8 cellular contexts compared by ENCODE assay signal in genomic region chr3:196322-197153, GRCh38. TPM values are rescaled to one million over a fixed set of nuclear protein-coding genes. Genes with fewer than 3 reads are reported as not detected.
DNase-seq lines count a peak whose midpoint lies in the region; ATAC-seq, FAIRE-seq and TF ChIP-seq lines count a peak whose summit lies in the region.

Gene CHL1, plus strand, starts transcription at chr3:196763. Its CDS starts 123,014 bp downstream, at chr3:319777.

- TF ChIP-seq POLR2A in GM12878 (IDR thresholded peaks at IDR 0.05; ENCODE audit: low read depth, low read length): no peak

- POLR2A ChIA-PET in GM12878 (lab: Charles Lee): no interaction called here

- TF ChIP-seq CTCF in GM12878 (IDR thresholded peaks at IDR 0.05 in 2 of 3, conservative IDR thresholded peaks at IDR 0.05 in 1 of 3; ENCODE audit: control insufficient read depth in 2 of 3, extremely low read depth in 1 of 3, insufficient read depth in 1 of 3, low read depth in 3 of 3, low read length in 3 of 3) (no peak), upper lobe of right lung (IDR thresholded peaks at IDR 0.05) (no peak)

- H3K27ac ChIP-seq in GM12878 (ENCODE audit: control insufficient read depth, insufficient read depth) (no peak within 1 kb of the TSS), upper lobe of right lung (no peak within 1 kb of the TSS)

- no peaks in the 10 kb centered on the region for H3K9me3 Mint-ChIP-seq in stimulated activated naive CD8-positive, alpha-beta T cell treated with anti-CD3 and anti-CD28 coated beads, Interleukin-15, Interleukin-2, amounts not matched to agents 100 ng/mL and 50 ng/mL, for 24 hours
- H3K9me3 Mint-ChIP-seq in memory B cell: no peaks in the 10 kb centered on the region

- intact Hi-C loops in GM12878 (cut with micrococcal nuclease; ENCODE audit: unreplicated experiment) (loop anchor here (5.0 kb wide), 2 partner anchors 81 to 156 kb away; no protein-coding TSS in a partner anchor), upper lobe of right lung (cut with DNase I) (no loop called here)

- no peak for DNase-seq in stimulated activated naive CD8-positive, alpha-beta T cell treated with anti-CD3 and anti-CD28 coated beads, Interleukin-15, Interleukin-2, amounts not matched to agents 100 U/mL and 50 U/mL, for 24 hours
- DNase-seq in GM12878 (ENCODE audit: low read depth, low spot score) (no peak), memory B cell (ENCODE audit: low spot score in 2 of 2) (peak in 1 of 2 donors; percentile 17), upper lobe of right lung (peak; percentile 52), NOMO-1 (lab: John Stamatoyannopoulos, UW; ENCODE audit: unreplicated experiment in 2 of 2) (no peak), putamen (ENCODE audit: low spot score) (no peak)

- H3K4me2 ChIP-seq in GM12878 (ENCODE audit: control insufficient read depth, insufficient read depth): peak within 1 kb of the TSS; percentile 41; the same call in 1 of the 2 replicates

- H3K4me1 Mint-ChIP-seq in stimulated activated naive CD8-positive, alpha-beta T cell treated with anti-CD3 and anti-CD28 coated beads, Interleukin-15, Interleukin-2, amounts not matched to agents 100 ng/mL and 50 ng/mL, for 24 hours (ENCODE audit: low read depth): peaks cover 6% of the 10 kb centered on the region
- peaks cover 6% of the 10 kb centered on the region for H3K4me1 Mint-ChIP-seq in memory B cell

- FAIRE-seq in GM12878 (lab: Jason Lieb, UNC): no peak

- in situ Hi-C loops in GM12878 (cut with MboI): no loop called here

- no peak for ATAC-seq in stimulated activated naive CD8-positive, alpha-beta T cell treated with anti-CD3 and anti-CD28 coated beads, Interleukin-15, Interleukin-2, amounts not matched to agents 100 U/mL and 50 U/mL, for 24 hours
- peak; percentile 54 for ATAC-seq in GM12878
- peak; percentile 23 for ATAC-seq in memory B cell (ENCODE audit: low read depth)
- peak; percentile 60 for ATAC-seq in upper lobe of right lung
- ATAC-seq in HG03135 (IDR thresholded peaks at IDR 0.05; ENCODE audit: unreplicated experiment): no peak

- no TSS peak for BruUV-seq in GM12878 (replicated peaks; lab: Mats Ljungman, UMichigan)

- TF ChIP-seq RAD21 in GM12878 (IDR thresholded peaks at IDR 0.05; ENCODE audit: insufficient read depth, low read depth, low read length): no peak

- no peak for TF ChIP-seq EP300 in GM12878 (IDR thresholded peaks at IDR 0.05; ENCODE audit: borderline replicate concordance in 1 of 2, control insufficient read depth in 1 of 2, low read depth in 2 of 2, low read length in 2 of 2)

- H3K27ac Mint-ChIP-seq in stimulated activated naive CD8-positive, alpha-beta T cell treated with anti-CD3 and anti-CD28 coated beads, Interleukin-15, Interleukin-2, amounts not matched to agents 100 ng/mL and 50 ng/mL, for 24 hours: no peak within 1 kb of the TSS
- peak within 1 kb of the TSS; percentile 65 for H3K27ac Mint-ChIP-seq in memory B cell

- H3K36me3 ChIP-seq in GM12878 (ENCODE audit: control insufficient read depth in 2 of 2, insufficient read depth in 2 of 2, low read length in 1 of 2) (no peaks in the 10 kb centered on the region), upper lobe of right lung (no peaks in the 10 kb centered on the region)

- no peaks in the 10 kb centered on the region for H3K79me2 ChIP-seq in GM12878 (ENCODE audit: control insufficient read depth, insufficient read depth, low read length)

- peak within 1 kb of the TSS; percentile 26 for H3K4me3 Mint-ChIP-seq in stimulated activated naive CD8-positive, alpha-beta T cell treated with anti-CD3 and anti-CD28 coated beads, Interleukin-15, Interleukin-2, amounts not matched to agents 100 ng/mL and 50 ng/mL, for 24 hours
- H3K4me3 Mint-ChIP-seq in memory B cell: peak within 1 kb of the TSS; percentile 85

- CTCF ChIA-PET in GM12878 (lab: Yijun Ruan, JAX): interaction anchor here (3.5 kb wide), 1 partner anchor 157 kb away, joined by 30 read pairs; no protein-coding TSS in a partner anchor

- H3K9me3 ChIP-seq in GM12878 (replicated peaks; ENCODE audit: control insufficient read depth, insufficient read depth, low read length) (no peaks in the 10 kb centered on the region), upper lobe of right lung (no peaks in the 10 kb centered on the region)

- H3K4me1 ChIP-seq in GM12878 (ENCODE audit: control insufficient read depth, insufficient read depth, low read length) (no peaks in the 10 kb centered on the region), upper lobe of right lung (no peaks in the 10 kb centered on the region)

- H3K9ac ChIP-seq in GM12878 (ENCODE audit: control insufficient read depth, insufficient read depth, low read length): no peak within 1 kb of the TSS

- peaks cover 4% of the 10 kb centered on the region for H3K36me3 Mint-ChIP-seq in stimulated activated naive CD8-positive, alpha-beta T cell treated with anti-CD3 and anti-CD28 coated beads, Interleukin-15, Interleukin-2, amounts not matched to agents 100 ng/mL and 50 ng/mL, for 24 hours (ENCODE audit: low read depth)
- no peaks in the 10 kb centered on the region for H3K36me3 Mint-ChIP-seq in memory B cell

- H3K27me3 Mint-ChIP-seq in stimulated activated naive CD8-positive, alpha-beta T cell treated with anti-CD3 and anti-CD28 coated beads, Interleukin-15, Interleukin-2, amounts not matched to agents 100 ng/mL and 50 ng/mL, for 24 hours: peaks cover 55% of the 10 kb centered on the region
- H3K27me3 Mint-ChIP-seq in memory B cell: peaks cover 3% of the 10 kb centered on the region

- H2AFZ ChIP-seq in GM12878 (ENCODE audit: control insufficient read depth, low read depth, low read length): peak within 1 kb of the TSS; percentile 6; the same call in 1 of the 2 replicates

- H4K20me1 ChIP-seq in GM12878 (ENCODE audit: control insufficient read depth, insufficient read depth): no peaks in the 10 kb centered on the region

- peaks cover 0 to 5% of the 10 kb centered on the region in 2 experiments; a peak in 2 of 4 replicates for H3K27me3 ChIP-seq in GM12878 (replicated peaks in 1 of 2; ENCODE audit: control insufficient read depth in 2 of 2, insufficient read depth in 2 of 2, low read length in 1 of 2)
- H3K27me3 ChIP-seq in upper lobe of right lung: peaks cover 28% of the 10 kb centered on the region

- 58% methylated on average over 46 of the region's 64 CpGs for WGBS in GM12878 (ENCODE audit: insufficient coverage, insufficient replicate concordance, low lambda C conversion rate, missing lambda C conversion rate)

- H3K4me3 ChIP-seq in GM12878 (0 out of 2 replicates have a peak within 1 kb of the TSS, but pooled peaks have one; percentile 9), upper lobe of right lung (peak within 1 kb of the TSS; percentile 52)

- RAD21 ChIA-PET in GM12878 (lab: Charles Lee; ENCODE audit: unreplicated experiment): interaction anchor here (0.7 to 2.7 kb wide), 4 partner anchors 11 to 157 kb away, joined by 3 to 15 read pairs (median 10); no protein-coding TSS in a partner anchor

- SMC1A ChIA-PET in GM12878 (lab: Charles Lee; ENCODE audit: uncharacterized antibody, unreplicated experiment): interaction anchor here (0.7 to 3.6 kb wide), 7 partner anchors 12 to 157 kb away, joined by 3 to 48 read pairs (median 4); no protein-coding TSS in a partner anchor

TF ChIP-seq in GM12878, 131 proteins besides CTCF, POLR2A, EP300 and RAD21 (continues in another document):
- TF ChIP-seq GATAD2B (conservative IDR thresholded peaks at IDR 0.05; ENCODE audit: low read depth) (peak; percentile 61; the same call in 1 of the 2 replicates), SUZ12 (IDR thresholded peaks at IDR 0.05; ENCODE audit: unreplicated experiment) (peak; percentile 24), ZNF622 (IDR thresholded peaks at IDR 0.05) (no peak), IKZF1 (conservative IDR thresholded peaks at IDR 0.05) (peak; percentile 45; the same call in 1 of the 2 replicates), NKRF (conservative IDR thresholded peaks at IDR 0.05) (0 out of 2 replicates have a peak, but pooled peaks have one; percentile 28)

RNA-seq across cellular contexts. Expression of gene CHL1, which starts in this region (rescaled TPM):
- total RNA-seq in GM12878 (2013; cell fraction: nucleolus; rRNA removed): 6.6 and 7.8 TPM in 2 replicates
- total RNA-seq in GM12878 (2014; rRNA removed): 1.8 and 4.1 TPM in 2 replicates
- total RNA-seq in GM12878 (2014; rRNA removed; fragmentation: Illumina TruSeq; extraction: Trizol): 3.0 and 3.4 TPM in 2 replicates
- 1.9 and 2.2 TPM in 2 replicates for total RNA-seq in GM12878 (2021)
- polyA plus RNA-seq in GM12878 (2011; ENCODE audit: low read depth): not detected
- polyA plus RNA-seq in GM12878 (2011; rRNA removed): 30.4 and 48.4 TPM in 2 replicates
- 8.3 and 11.8 TPM in 2 replicates for polyA plus RNA-seq in GM12878 (2011; cell fraction: cytosol; rRNA removed)
- polyA plus RNA-seq in GM12878 (2011; cell fraction: nucleus; rRNA removed): 26.4 and 43.6 TPM in 2 replicates
- 0.24 and 0.64 TPM in 2 replicates for polyA plus RNA-seq in GM12878 (2012)
- 1.7 and 1.8 TPM in 2 replicates for polyA plus RNA-seq in GM12878 (2014; fragmentation: Illumina TruSeq; extraction: Trizol)
- polyA plus RNA-seq in GM12878 (2014; fragmentation: Nextera tagmentation; extraction: Ambion mirVana): 1 to 10 TPM in 1 of 2 experiments, under 1 TPM in 1; 0.97 to 1.7 TPM
- 0.91 and 2.5 TPM in 2 replicates for polyA plus RNA-seq in GM12878 (2014; rRNA removed)
- polyA plus RNA-seq in GM12878 (2016; fragmentation: Nextera tagmentation; extraction: Ambion mirVana): 1 to 10 TPM in 1 of 2 experiments, under 1 TPM in 1; 0.71 to 1.0 TPM
- polyA minus RNA-seq in GM12878 (2011; rRNA and poly(A)+ RNA removed): 50.2 and 53.3 TPM in 2 replicates
- polyA minus RNA-seq in GM12878 (2011; cell fraction: cytosol; rRNA and poly(A)+ RNA removed): 13.6 and 18.3 TPM in 2 replicates
- 77.6 and 94.1 TPM in 2 replicates for polyA minus RNA-seq in GM12878 (2011; cell fraction: nucleus; rRNA and poly(A)+ RNA removed)
- total RNA-seq in upper lobe of right lung: 16.0 TPM

Comparison
In these comparisons a context has a peak if more than half of its experiments do, and no peak if none do; other contexts are left out.
1. ATAC-seq: peak in GM12878 (single experiment), memory B cell (single experiment) and upper lobe of right lung (single experiment); none in stimulated activated naive CD8-positive, alpha-beta T cell treated with anti-CD3 and anti-CD28 coated beads, Interleukin-15, Interleukin-2, amounts not matched to agents 100 U/mL and 50 U/mL, for 24 hours (single experiment) and HG03135 (single experiment).